In genomic region chr1:109914587-109915240, GRCh38 we compare ENCODE assay signal across 13 cellular contexts. TPM values are rescaled to one million over a fixed set of nuclear protein-coding genes. Genes with fewer than 3 reads are reported as not detected.
A peak's percentile ranks its signal among the peaks of the same experiment; 100 is the strongest.
DNase-seq lines count a peak whose midpoint lies in the region; ATAC-seq and TF ChIP-seq lines count a peak whose summit lies in the region.
"Had no signal": no experiment of that assay in that cellular context is flagged by ENCODE, and none has a peak within 500 bp of the region (broad histone marks: within the 10 kb centered on the region; RNA-seq: fewer than 3 reads in every experiment).

No MANE protein-coding gene starts in this region.

- no peaks in the 10 kb centered on the region for H3K9me3 Mint-ChIP-seq in activated T-helper 2 cell treated with anti-CD3 and anti-CD28 coated beads, Interferon-gamma antibody, Interleukin-2, Interleukin-4, amounts not matched to agents 10 μg/mL and 5 μg/mL and 100 μg/mL, durations not matched to agents 14 hours and 24 hours and 36 hours
- no peaks in the 10 kb centered on the region for H3K9me3 Mint-ChIP-seq in stimulated activated naive B cell treated with anti-CD40 and anti-IgM and Interleukin-4, amounts not matched to agents 10 μg/mL and 1 μg/mL and 100 μg/mL, for 72 hours
- H3K9me3 Mint-ChIP-seq in Calu3 (ENCODE audit: low read depth, unreplicated experiment) = no peaks in the 10 kb centered on the region

- DNase-seq in DMS 273 (lab: John Stamatoyannopoulos, UW; ENCODE audit: unreplicated experiment) = peak; percentile 66
- DNase-seq in DMS 273 treated with DMSO at 0.1 percent for 48 hours (lab: John Stamatoyannopoulos, UW) = no peak
- no peak for DNase-seq in activated T-helper 2 cell treated with anti-CD3 and anti-CD28 coated beads, Interferon-gamma antibody, Interleukin-2, Interleukin-4, amounts not matched to agents 10 μg/mL and 5 μg/mL and 100 μg/mL, durations not matched to agents 14 hours and 24 hours and 36 hours (ENCODE audit: low spot score)
- peak; percentile 70 for DNase-seq in Right ventricle myocardium superior
- DNase-seq in stimulated activated naive B cell treated with anti-CD40 and anti-IgM and Interleukin-4, amounts not matched to agents 10 μg/mL and 1 μg/mL and 100 μg/mL, for 72 hours = no peak
- no peak for DNase-seq in Calu3
- DNase-seq in activated gamma-delta T cell (lab: John Stamatoyannopoulos, UW) = no peak
- no peak for DNase-seq in DMS53 (lab: John Stamatoyannopoulos, UW)
- DNase-seq: activated CD4-positive, alpha-beta T cell treated with anti-CD3 and anti-CD28 coated beads, Interleukin-2, amount 50 U/mL, for 4 hours; islet precursor cell; Karpas-422; NCI-H510A; SJCRH30 had no signal

- CTCF ChIA-PET in Calu3 (lab: Charles Lee) = no interaction called here

- no peak overlapping the region for H3K27ac Mint-ChIP-seq in activated T-helper 2 cell treated with anti-CD3 and anti-CD28 coated beads, Interferon-gamma antibody, Interleukin-2, Interleukin-4, amounts not matched to agents 10 μg/mL and 5 μg/mL and 100 μg/mL, durations not matched to agents 14 hours and 24 hours and 36 hours
- peak overlapping the region; percentile 83 for H3K27ac Mint-ChIP-seq in stimulated activated naive B cell treated with anti-CD40 and anti-IgM and Interleukin-4, amounts not matched to agents 10 μg/mL and 1 μg/mL and 100 μg/mL, for 72 hours
- no peak overlapping the region for H3K27ac Mint-ChIP-seq in Calu3 (ENCODE audit: unreplicated experiment)

- peaks cover 58% of the 10 kb centered on the region for H3K4me1 Mint-ChIP-seq in activated T-helper 2 cell treated with anti-CD3 and anti-CD28 coated beads, Interferon-gamma antibody, Interleukin-2, Interleukin-4, amounts not matched to agents 10 μg/mL and 5 μg/mL and 100 μg/mL, durations not matched to agents 14 hours and 24 hours and 36 hours (ENCODE audit: low read depth)
- H3K4me1 Mint-ChIP-seq in stimulated activated naive B cell treated with anti-CD40 and anti-IgM and Interleukin-4, amounts not matched to agents 10 μg/mL and 1 μg/mL and 100 μg/mL, for 72 hours = peaks cover 50 to 54% of the 10 kb centered on the region in 2 donors
- peaks cover 28% of the 10 kb centered on the region for H3K4me1 Mint-ChIP-seq in Calu3 (ENCODE audit: low read depth, unreplicated experiment)

- intact Hi-C loops in activated T-helper 2 cell treated with anti-CD3 and anti-CD28 coated beads, Interferon-gamma antibody, Interleukin-2, Interleukin-4, amounts not matched to agents 10 μg/mL and 5 μg/mL and 100 μg/mL, durations not matched to agents 14 hours and 24 hours and 36 hours (cut with micrococcal nuclease) = no loop called here
- intact Hi-C loops in Right ventricle myocardium superior (cut with DNase I) (loop anchor here (5.0 kb wide), 2 partner anchors 68 to 127 kb away; partner anchors contain the start of gene AHCYL1), Calu3 (cut with micrococcal nuclease; ENCODE audit: unreplicated experiment) (loop anchor here (10.0 kb wide), 1 partner anchor 130 kb away; no protein-coding TSS in a partner anchor)

- peak; percentile 6 for ATAC-seq in Right ventricle myocardium superior (ENCODE audit: poor library complexity)
- ATAC-seq in stimulated activated naive B cell treated with anti-CD40 and anti-IgM and Interleukin-4, amounts not matched to agents 10 μg/mL and 1 μg/mL and 100 μg/mL, for 72 hours (replicated peaks) = no peak

- TF ChIP-seq CTCF in Calu3 (IDR thresholded peaks at IDR 0.05; ENCODE audit: unreplicated experiment) = no peak

- H3K4me3 Mint-ChIP-seq in activated T-helper 2 cell treated with anti-CD3 and anti-CD28 coated beads, Interferon-gamma antibody, Interleukin-2, Interleukin-4, amounts not matched to agents 10 μg/mL and 5 μg/mL and 100 μg/mL, durations not matched to agents 14 hours and 24 hours and 36 hours (ENCODE audit: low read depth) = peak overlapping the region; percentile 48
- peak overlapping the region in 1 of 2 donors; percentile 92 for H3K4me3 Mint-ChIP-seq in stimulated activated naive B cell treated with anti-CD40 and anti-IgM and Interleukin-4, amounts not matched to agents 10 μg/mL and 1 μg/mL and 100 μg/mL, for 72 hours
- no peak overlapping the region for H3K4me3 Mint-ChIP-seq in Calu3 (ENCODE audit: low read depth, unreplicated experiment)

- BruUV-seq in Calu3 (replicated peaks; lab: Mats Ljungman, UMichigan) = no TSS peak

- H3K27me3 Mint-ChIP-seq in activated T-helper 2 cell treated with anti-CD3 and anti-CD28 coated beads, Interferon-gamma antibody, Interleukin-2, Interleukin-4, amounts not matched to agents 10 μg/mL and 5 μg/mL and 100 μg/mL, durations not matched to agents 14 hours and 24 hours and 36 hours (ENCODE audit: low read depth) = no peaks in the 10 kb centered on the region
- peaks cover 11 to 26% of the 10 kb centered on the region in 2 donors for H3K27me3 Mint-ChIP-seq in stimulated activated naive B cell treated with anti-CD40 and anti-IgM and Interleukin-4, amounts not matched to agents 10 μg/mL and 1 μg/mL and 100 μg/mL, for 72 hours
- peaks cover 27% of the 10 kb centered on the region for H3K27me3 Mint-ChIP-seq in Calu3 (ENCODE audit: unreplicated experiment)

- peaks cover 86% of the 10 kb centered on the region for H3K36me3 Mint-ChIP-seq in activated T-helper 2 cell treated with anti-CD3 and anti-CD28 coated beads, Interferon-gamma antibody, Interleukin-2, Interleukin-4, amounts not matched to agents 10 μg/mL and 5 μg/mL and 100 μg/mL, durations not matched to agents 14 hours and 24 hours and 36 hours (ENCODE audit: low read depth)
- peaks cover 71 to 87% of the 10 kb centered on the region in 2 donors for H3K36me3 Mint-ChIP-seq in stimulated activated naive B cell treated with anti-CD40 and anti-IgM and Interleukin-4, amounts not matched to agents 10 μg/mL and 1 μg/mL and 100 μg/mL, for 72 hours
- H3K36me3 Mint-ChIP-seq in Calu3 (ENCODE audit: insufficient read depth, unreplicated experiment) = peaks cover 7% of the 10 kb centered on the region

RNA-seq across cellular contexts. Expression of gene CSF1, which starts 4.1 kb away (rescaled TPM):
- 251 and 252 TPM in 2 replicates for total RNA-seq in activated T-helper 2 cell treated with anti-CD3 and anti-CD28 coated beads, Interferon-gamma antibody, Interleukin-2, Interleukin-4, amounts not matched to agents 10 μg/mL and 5 μg/mL and 100 μg/mL, durations not matched to agents 14 hours and 24 hours and 36 hours
- total RNA-seq in Right ventricle myocardium superior (16.0 TPM), Calu3 (2022) (10.8 and 11.1 TPM in 2 replicates)

Comparison
In these comparisons a context has a peak if more than half of its experiments do, and no peak if none do; other contexts are left out.
1. DNase-seq: peak in DMS 273 (single experiment) and Right ventricle myocardium superior (single experiment); none in DMS 273 treated with DMSO at 0.1 percent for 48 hours (single experiment), activated T-helper 2 cell treated with anti-CD3 and anti-CD28 coated beads, Interferon-gamma antibody, Interleukin-2, Interleukin-4, amounts not matched to agents 10 μg/mL and 5 μg/mL and 100 μg/mL, durations not matched to agents 14 hours and 24 hours and 36 hours (single experiment), stimulated activated naive B cell treated with anti-CD40 and anti-IgM and Interleukin-4, amounts not matched to agents 10 μg/mL and 1 μg/mL and 100 μg/mL, for 72 hours (single experiment), Calu3 (single experiment), activated gamma-delta T cell (single experiment) and DMS53 (single experiment).
2. RNA of gene CSF1, which starts 4.1 kb away (total RNA-seq): 251 to 252 TPM in activated T-helper 2 cell treated with anti-CD3 and anti-CD28 coated beads, Interferon-gamma antibody, Interleukin-2, Interleukin-4, amounts not matched to agents 10 μg/mL and 5 μg/mL and 100 μg/mL, durations not matched to agents 14 hours and 24 hours and 36 hours; 16.0 TPM in Right ventricle myocardium superior (single experiment) and 10.8 to 11.1 TPM in Calu3; every median in the first group is over 10 times any median in the second.